ENCODE assay signal across 17 cellular contexts in genomic region chr6:134525190-134525868, GRCh38.
"Had no signal": no experiment of that assay in that cellular context is flagged by ENCODE, and none has a peak within 500 bp of the region (broad histone marks: within the 10 kb centered on the region; RNA-seq: fewer than 3 reads in every experiment).

No MANE protein-coding gene starts in this region.

- DNase-seq: activated CD4-positive, alpha-beta T cell treated with anti-CD3 and anti-CD28 coated beads, Interleukin-2, amount 50 U/mL, for 4 hours; activated naive CD4-positive, alpha-beta T cell treated with anti-CD3 and anti-CD28 coated beads, Interleukin-2, amount 50 U/mL, for 16 hours; activated T-cell treated with anti-CD3 and anti-CD28 coated beads for 4 hours; adrenal gland; cortex of kidney; effector CD4-positive, alpha-beta T cell; esophagus squamous epithelium; foreskin keratinocyte; glutamatergic neuron; hypothalamus; kidney; mesendoderm; occipital lobe; psoas muscle; SW 1271 had no signal

- H3K9me3 ChIP-seq: adrenal gland, esophagus squamous epithelium, psoas muscle had no signal

- H3K4me3 ChIP-seq: adrenal gland, esophagus squamous epithelium, psoas muscle had no signal

- ATAC-seq: activated CD4-positive, CD25-positive, alpha-beta regulatory T cell treated with anti-CD3 and anti-CD28 coated beads, Interleukin-2, amount 50 U/mL, for 24 hours; foreskin keratinocyte; psoas muscle; stimulated activated effector memory CD8-positive, alpha-beta T cell treated with anti-CD3 and anti-CD28 coated beads, Interleukin-12 subunit alpha, Interleukin-12 subunit beta, amount 100 ng/mL, for 72 hours had no signal

- H3K36me3 ChIP-seq: adrenal gland, esophagus squamous epithelium had no signal

- H3K27me3 ChIP-seq: adrenal gland, esophagus squamous epithelium, foreskin keratinocyte had no signal

- H3K27ac ChIP-seq: adrenal gland, esophagus squamous epithelium, foreskin keratinocyte, psoas muscle had no signal

- H3K4me1 ChIP-seq: psoas muscle had no signal
